ENCODE assay signal across 10 cellular contexts in genomic region chr19:38674388-38675133, GRCh38. TPM values are rescaled to one million over a fixed set of nuclear protein-coding genes. Genes with fewer than 3 reads are reported as not detected.
DNase-seq lines count a peak whose midpoint lies in the region; ATAC-seq and TF ChIP-seq lines count a peak whose summit lies in the region.
"Had no signal": no experiment of that assay in that cellular context is flagged by ENCODE, and none has a peak within 500 bp of the region (broad histone marks: within the 10 kb centered on the region; RNA-seq: fewer than 3 reads in every experiment).

No MANE protein-coding gene starts in this region.

- H3K27me3 ChIP-seq in A673 (replicated peaks; ENCODE audit: insufficient read depth, low read depth, low read length, poor library complexity) (no peaks in the 10 kb centered on the region), Panc1 (ENCODE audit: control insufficient read depth, insufficient read depth, low read length) (no peaks in the 10 kb centered on the region), fibroblast of lung (ENCODE audit: control insufficient read depth, insufficient read depth, low read length) (no peaks in the 10 kb centered on the region), osteoblast (ENCODE audit: insufficient read depth, low read length) (no peaks in the 10 kb centered on the region)
- H3K27me3 ChIP-seq: BE2C had no signal

- in situ Hi-C loops in Panc1 (cut with HindIII; ENCODE audit: low pct_unique_long_range_greater_than_20kb, low sequenced_read_pairs): loop anchor here (25.0 kb wide), 2 partner anchors 1113 to 1663 kb away; partner anchors contain the start of genes C19orf47, LEUTX and PLD3

- H3K4me3 ChIP-seq in A673 (ENCODE audit: low read depth, low read length, poor library complexity, severe bottlenecking): no peak overlapping the region
- H3K4me3 ChIP-seq in Panc1 (ENCODE audit: low read depth in 2 of 2, low read length in 2 of 2): no peak overlapping the region
- no peak overlapping the region for H3K4me3 ChIP-seq in fibroblast of lung (replicated peaks in 1 of 4; ENCODE audit: control extremely low read depth in 1 of 4, insufficient read depth in 1 of 4, low read depth in 3 of 4, low read length in 4 of 4)
- no peak overlapping the region for H3K4me3 ChIP-seq in osteoblast (ENCODE audit: insufficient read depth, low read length)

- intact Hi-C loops in A673 (cut with micrococcal nuclease; ENCODE audit: unreplicated experiment): no loop called here
- intact Hi-C loops in Panc1 (cut with micrococcal nuclease; ENCODE audit: unreplicated experiment): no loop called here
- intact Hi-C loops in head of caudate nucleus (cut with DNase I): no loop called here

- H3K4me2 ChIP-seq in fibroblast of lung (ENCODE audit: extremely low read depth, insufficient read depth, low read length) (no peak overlapping the region), osteoblast (ENCODE audit: insufficient read depth, low read length) (no peak overlapping the region)

- ATAC-seq in Panc1 (no peak), GM18907 (IDR thresholded peaks at IDR 0.05; ENCODE audit: unreplicated experiment) (no peak), HG02798 (IDR thresholded peaks at IDR 0.05; ENCODE audit: poor library complexity, unreplicated experiment) (no peak)

- H4K20me1 ChIP-seq in fibroblast of lung (ENCODE audit: control insufficient read depth, extremely low read depth, insufficient read depth, low read length) (no peaks in the 10 kb centered on the region), osteoblast (ENCODE audit: insufficient read depth, low read length) (peaks cover 81% of the 10 kb centered on the region)

- DNase-seq in A673 (ENCODE audit: low spot score): no peak
- DNase-seq in Panc1 (ENCODE audit: low read depth, low spot score): no peak
- DNase-seq in fibroblast of lung (ENCODE audit: low read depth in 2 of 2): peak; percentile 36 to 58
- no peak for DNase-seq in osteoblast (ENCODE audit: insufficient read length, low spot score, missing footprints)
- DNase-seq in head of caudate nucleus: no peak
- DNase-seq in NCI-H1694 treated with DMSO at 0.1 percent for 48 hours (lab: John Stamatoyannopoulos, UW): no peak
- DNase-seq: activated T-cell treated with anti-CD3 and anti-CD28 coated beads, Interleukin-2, amount 50 U/mL, for 4 hours; BE2C had no signal

- H3K79me2 ChIP-seq in fibroblast of lung (ENCODE audit: control insufficient read depth, insufficient read depth, low read length) (peaks cover 91% of the 10 kb centered on the region), osteoblast (ENCODE audit: insufficient read depth, low read length) (peaks cover 94% of the 10 kb centered on the region)

- TF ChIP-seq CTCF in A673 (conservative IDR thresholded peaks at IDR 0.05; ENCODE audit: low read depth, low read length): no peak
- TF ChIP-seq CTCF in Panc1 (IDR thresholded peaks at IDR 0.05): no peak
- no peak for TF ChIP-seq CTCF in fibroblast of lung (conservative IDR thresholded peaks at IDR 0.05 in 1 of 2, IDR thresholded peaks at IDR 0.05 in 1 of 2; ENCODE audit: low read depth in 1 of 2, low read length in 2 of 2)
- TF ChIP-seq CTCF in osteoblast (IDR thresholded peaks at IDR 0.05; ENCODE audit: extremely low read depth, low read depth, low read length): no peak

- peaks cover 7% of the 10 kb centered on the region for H3K4me1 ChIP-seq in A673 (ENCODE audit: insufficient read depth, low read length, poor library complexity, severe bottlenecking)
- peaks cover 92% of the 10 kb centered on the region for H3K4me1 ChIP-seq in Panc1 (ENCODE audit: control insufficient read depth, insufficient read depth, low read length)
- peaks cover 33% of the 10 kb centered on the region for H3K4me1 ChIP-seq in fibroblast of lung (ENCODE audit: control insufficient read depth, extremely low read depth, insufficient read depth, low read length)
- H3K4me1 ChIP-seq in osteoblast (ENCODE audit: insufficient read depth, low read length): peaks cover 55% of the 10 kb centered on the region
- H3K4me1 ChIP-seq: BE2C had no signal

- BruUV-seq in A673 (replicated peaks; lab: Mats Ljungman, UMichigan): no TSS peak
- BruUV-seq in Panc1 (replicated peaks; lab: Mats Ljungman, UMichigan): TSS peak; percentile 25

- H3K36me3 ChIP-seq in A673 (ENCODE audit: insufficient read depth, low read length, poor library complexity, severe bottlenecking) (no peaks in the 10 kb centered on the region), Panc1 (ENCODE audit: control insufficient read depth, insufficient read depth, low read length) (0 out of 2 replicates have a peak, but pooled peaks cover 7% of the 10 kb centered on the region), fibroblast of lung (ENCODE audit: control insufficient read depth, insufficient read depth, low read length) (peaks cover 9% of the 10 kb centered on the region), osteoblast (ENCODE audit: insufficient read depth, low read length) (peaks cover 40% of the 10 kb centered on the region)
- H3K36me3 ChIP-seq: BE2C had no signal

- POLR2A ChIA-PET in A673 (lab: Charles Lee; ENCODE audit: low non-redundant PET): no interaction called here
- POLR2A ChIA-PET in Panc1 (lab: Charles Lee): no interaction called here

- no peak overlapping the region for H3K9ac ChIP-seq in fibroblast of lung (ENCODE audit: insufficient read depth, low read length)

- peak overlapping the region; percentile 2 for H3K27ac ChIP-seq in A673 (ENCODE audit: low read depth, low read length, poor library complexity, severe bottlenecking)
- peak overlapping the region; percentile 98 for H3K27ac ChIP-seq in Panc1 (ENCODE audit: low read length)
- peak overlapping the region; percentile 38 for H3K27ac ChIP-seq in fibroblast of lung (ENCODE audit: insufficient read depth, low read length)
- H3K27ac ChIP-seq in osteoblast (ENCODE audit: low read depth, low read length): peak overlapping the region; percentile 24

- no peak overlapping the region for H2AFZ ChIP-seq in fibroblast of lung (ENCODE audit: low read length)
- no peak overlapping the region for H2AFZ ChIP-seq in osteoblast (ENCODE audit: low read length)

- H3K9me3 ChIP-seq in A673 (ENCODE audit: low read depth, low read length, poor library complexity, severe bottlenecking) (no peaks in the 10 kb centered on the region), Panc1 (ENCODE audit: control insufficient read depth, insufficient read depth, low read depth, low read length) (no peaks in the 10 kb centered on the region), fibroblast of lung (ENCODE audit: control insufficient read depth, insufficient read depth, low read depth, low read length) (no peaks in the 10 kb centered on the region), osteoblast (ENCODE audit: low read depth, low read length) (no peaks in the 10 kb centered on the region)
- H3K9me3 ChIP-seq: BE2C had no signal

- CTCF ChIA-PET in A673 (lab: Charles Lee) (interaction anchor here (0.5 kb wide), 1 partner anchor 37 kb away, joined by 3 read pairs; no protein-coding TSS in a partner anchor), Panc1 (lab: Charles Lee) (interaction anchor here (0.6 to 0.8 kb wide), 2 partner anchors 30 to 40 kb away, joined by 3 to 9 read pairs; no protein-coding TSS in a partner anchor)

RNA-seq across cellular contexts. Expression of gene ACTN4, which starts 27.1 kb away (rescaled TPM):
- 370 and 397 TPM in 2 replicates for total RNA-seq in A673 (2021)
- total RNA-seq in Panc1 (2021; ENCODE audit: unreplicated experiment): 3,297 TPM
- 5,405 TPM for polyA plus RNA-seq in Panc1 (2012; ENCODE audit: insufficient read length)
- total RNA-seq in fibroblast of lung: 65.0 and 127 TPM in 2 replicates
- 363 and 683 TPM in 2 replicates for polyA plus RNA-seq in fibroblast of lung
- polyA plus RNA-seq in fibroblast of lung (2012): 608 and 1,180 TPM in 2 replicates
- polyA minus RNA-seq in fibroblast of lung (ENCODE audit: low replicate concordance): 641 and 1,577 TPM in 2 replicates
- total RNA-seq in osteoblast: 204 and 229 TPM in 2 replicates

RNA-seq across cellular contexts. Expression of gene EIF3K, which starts 55.6 kb away (rescaled TPM):
- 316 and 338 TPM in 2 replicates for total RNA-seq in A673 (2021)
- 2,011 TPM for total RNA-seq in Panc1 (2021; ENCODE audit: unreplicated experiment)
- 2,958 TPM for polyA plus RNA-seq in Panc1 (2012; ENCODE audit: insufficient read length)
- total RNA-seq in fibroblast of lung: 198 and 334 TPM in 2 replicates
- polyA plus RNA-seq in fibroblast of lung: 171 and 280 TPM in 2 replicates
- polyA plus RNA-seq in fibroblast of lung (2012): 288 and 298 TPM in 2 replicates
- 519 and 653 TPM in 2 replicates for polyA minus RNA-seq in fibroblast of lung (ENCODE audit: low replicate concordance)
- total RNA-seq in osteoblast: 210 and 317 TPM in 2 replicates

RNA-seq across cellular contexts. Expression of gene MAP4K1, which starts 56.8 kb away (rescaled TPM):
- total RNA-seq in A673 (2021) (1.5 and 3.5 TPM in 2 replicates), Panc1 (2021; ENCODE audit: unreplicated experiment) (11.1 TPM), fibroblast of lung (under 0.01 and 0.17 TPM in 2 replicates), osteoblast (under 0.01 and 0.72 TPM in 2 replicates)
- 9.2 TPM for polyA plus RNA-seq in Panc1 (2012; ENCODE audit: insufficient read length)
- 0.09 and 0.12 TPM in 2 replicates for polyA plus RNA-seq in fibroblast of lung
- 0.27 TPM in 1 of 2 replicates, not detected in the other for polyA plus RNA-seq in fibroblast of lung (2012)
- polyA minus RNA-seq in fibroblast of lung (ENCODE audit: low replicate concordance): not detected in 2 replicates

Comparison
In these comparisons a context has a peak if more than half of its experiments do, and no peak if none do; other contexts are left out.
1. DNase-seq: peak in fibroblast of lung (2 of 2); none in A673 (single experiment), Panc1 (single experiment), osteoblast (single experiment), head of caudate nucleus (0 of 42) and NCI-H1694 treated with DMSO at 0.1 percent for 48 hours (single experiment).
2. H3K27ac ChIP-seq: peak in every context shown above with its lines; median percentile 98 in Panc1; 38 in fibroblast of lung; 24 in osteoblast; 2 in A673.